11 cellular contexts compared by ENCODE assay signal in the genomic region with DNA sequence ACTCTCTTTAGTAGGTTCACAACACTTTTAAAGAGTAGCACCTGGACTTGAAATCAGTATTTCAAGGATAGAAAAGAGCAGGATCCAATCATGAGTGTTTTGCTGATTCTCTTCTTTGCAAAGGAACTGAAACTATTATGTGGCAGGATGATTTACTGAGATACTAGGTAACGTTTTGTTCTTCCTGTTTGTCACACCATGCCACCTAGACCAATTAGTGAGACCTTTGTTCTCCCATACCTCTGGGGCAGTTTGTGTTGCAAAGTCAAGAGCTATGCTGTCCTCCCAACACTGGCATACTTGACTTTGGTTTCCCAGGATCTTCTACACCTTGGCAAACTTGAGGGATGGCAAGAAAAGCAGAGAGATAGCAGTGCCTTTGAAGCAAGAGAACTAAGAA. TPM values are rescaled to one million over a fixed set of nuclear protein-coding genes. Genes with fewer than 3 reads are reported as not detected.
DNase-seq lines count a peak whose midpoint lies in the region; ATAC-seq and TF ChIP-seq lines count a peak whose summit lies in the region.
"Had no signal": no experiment of that assay in that cellular context is flagged by ENCODE, and none has a peak within 500 bp of the region (broad histone marks: within the 10 kb centered on the region; RNA-seq: fewer than 3 reads in every experiment).

No MANE protein-coding gene starts in this region.

- H3K27me3 Mint-ChIP-seq in osteocyte (ENCODE audit: unreplicated experiment): peaks cover 10% of the 10 kb centered on the region

- H3K9me3 Mint-ChIP-seq in activated naive CD4-positive, alpha-beta T cell treated with anti-CD3 and anti-CD28 coated beads, Interleukin-2, amount 50 U/mL, for 72 hours: peaks cover 0 to 4% of the 10 kb centered on the region in 2 donors
- no peaks in the 10 kb centered on the region for H3K9me3 Mint-ChIP-seq in osteocyte (ENCODE audit: unreplicated experiment)

- H3K4me3 Mint-ChIP-seq in osteocyte (ENCODE audit: unreplicated experiment): no peak overlapping the region

- no peak for TF ChIP-seq CTCF in osteocyte (IDR thresholded peaks at IDR 0.05)

- H3K36me3 Mint-ChIP-seq in activated naive CD4-positive, alpha-beta T cell treated with anti-CD3 and anti-CD28 coated beads, Interleukin-2, amount 50 U/mL, for 72 hours: peaks cover 5 to 15% of the 10 kb centered on the region in 2 donors
- H3K36me3 Mint-ChIP-seq in osteocyte (ENCODE audit: unreplicated experiment): no peaks in the 10 kb centered on the region

- H3K4me1 Mint-ChIP-seq in osteocyte (ENCODE audit: unreplicated experiment): no peaks in the 10 kb centered on the region

- peak; percentile 25 to 52 for ATAC-seq in activated naive CD4-positive, alpha-beta T cell treated with anti-CD3 and anti-CD28 coated beads, Interleukin-2, amount 50 U/mL, for 72 hours
- ATAC-seq in HG02798 (IDR thresholded peaks at IDR 0.05; ENCODE audit: poor library complexity, unreplicated experiment): peak; percentile 62

- peak overlapping the region; percentile 77 to 88 for H3K27ac Mint-ChIP-seq in activated naive CD4-positive, alpha-beta T cell treated with anti-CD3 and anti-CD28 coated beads, Interleukin-2, amount 50 U/mL, for 72 hours
- no peak overlapping the region for H3K27ac Mint-ChIP-seq in osteocyte (ENCODE audit: unreplicated experiment)

- no peak for DNase-seq in activated naive CD4-positive, alpha-beta T cell treated with anti-CD3 and anti-CD28 coated beads, Interleukin-2, amount 50 U/mL, for 72 hours (ENCODE audit: low spot score in 2 of 2)
- DNase-seq in activated naive CD4-positive, alpha-beta T cell (lab: John Stamatoyannopoulos, UW): no peak
- peak; percentile 3 for DNase-seq in MV-4-11 (lab: John Stamatoyannopoulos, UW)
- no peak for DNase-seq in osteocyte (ENCODE audit: extremely low spot score, unreplicated experiment)
- DNase-seq in NCI-H1105 treated with DMSO at 0.1 percent for 48 hours (lab: John Stamatoyannopoulos, UW): no peak
- DNase-seq in KBM-7: no peak
- no peak for DNase-seq in DMS114 treated with DMSO at 0.1 percent for 48 hours (lab: John Stamatoyannopoulos, UW; ENCODE audit: unreplicated experiment)
- DNase-seq: central memory CD4-positive, alpha-beta T cell; left ventricle myocardium inferior; SHP77 treated with DMSO at 0.1 percent for 48 hours had no signal

- in situ Hi-C loops in KBM-7 (cut with MboI; ENCODE audit: low pct_unique_long_range_greater_than_20kb, low sequenced_read_pairs): no loop called here

RNA-seq across cellular contexts. Expression of gene PPP1R2B, which starts 43.4 kb away (rescaled TPM):
- total RNA-seq in activated naive CD4-positive, alpha-beta T cell treated with anti-CD3 and anti-CD28 coated beads, Interleukin-2, amount 50 U/mL, for 72 hours: under 1 TPM; 0.57 to 0.72 TPM
- total RNA-seq in osteocyte: not detected in 2 replicates
- total RNA-seq: left ventricle myocardium inferior had no signal
